Comparison of ENCODE assay signal across 9 cellular contexts in genomic region chr2:36277146-36277808, GRCh38.
DNase-seq lines count a peak whose midpoint lies in the region; ATAC-seq and TF ChIP-seq lines count a peak whose summit lies in the region.
"Had no signal": no experiment of that assay in that cellular context is flagged by ENCODE, and none has a peak within 500 bp of the region (broad histone marks: within the 10 kb centered on the region; RNA-seq: fewer than 3 reads in every experiment).

No MANE protein-coding gene starts in this region.

- peaks cover 2% of the 10 kb centered on the region for H3K27me3 ChIP-seq in osteoblast (ENCODE audit: insufficient read depth, low read length)

- H3K4me1 Mint-ChIP-seq in glutamatergic neuron (ENCODE audit: low read depth, unreplicated experiment), result no peaks in the 10 kb centered on the region
- H3K4me1 Mint-ChIP-seq in stimulated activated memory B cell treated with anti-CD40 and anti-IgM and Interleukin-4, amounts not matched to agents 10 μg/mL and 1 μg/mL and 100 μg/mL, for 72 hours, result no peaks in the 10 kb centered on the region

- no peak overlapping the region for H3K27ac ChIP-seq in osteoblast (ENCODE audit: low read depth, low read length)

- peak overlapping the region; percentile 5 for H3K4me2 ChIP-seq in osteoblast (ENCODE audit: insufficient read depth, low read length)

- H3K36me3 Mint-ChIP-seq in glutamatergic neuron (ENCODE audit: unreplicated experiment), result peaks cover 22% of the 10 kb centered on the region
- no peaks in the 10 kb centered on the region for H3K36me3 Mint-ChIP-seq in stimulated activated memory B cell treated with anti-CD40 and anti-IgM and Interleukin-4, amounts not matched to agents 10 μg/mL and 1 μg/mL and 100 μg/mL, for 72 hours

- H3K4me1 ChIP-seq in osteoblast (ENCODE audit: insufficient read depth, low read length), result no peaks in the 10 kb centered on the region

- H3K27me3 Mint-ChIP-seq in glutamatergic neuron (ENCODE audit: unreplicated experiment), result peaks cover 2% of the 10 kb centered on the region
- H3K27me3 Mint-ChIP-seq in stimulated activated memory B cell treated with anti-CD40 and anti-IgM and Interleukin-4, amounts not matched to agents 10 μg/mL and 1 μg/mL and 100 μg/mL, for 72 hours, result no peaks in the 10 kb centered on the region

- POLR2A ChIA-PET in HEK293T (lab: Yijun Ruan, JAX), result no interaction called here

- CTCF ChIA-PET in HEK293T (lab: Yijun Ruan, JAX), result no interaction called here

- H3K79me2 ChIP-seq in osteoblast (ENCODE audit: insufficient read depth, low read length), result no peaks in the 10 kb centered on the region

- peaks cover 15% of the 10 kb centered on the region for H3K9me3 Mint-ChIP-seq in glutamatergic neuron (ENCODE audit: unreplicated experiment)
- peaks cover 9% of the 10 kb centered on the region for H3K9me3 Mint-ChIP-seq in stimulated activated memory B cell treated with anti-CD40 and anti-IgM and Interleukin-4, amounts not matched to agents 10 μg/mL and 1 μg/mL and 100 μg/mL, for 72 hours

- no peaks in the 10 kb centered on the region for H3K9me3 ChIP-seq in osteoblast (ENCODE audit: low read depth, low read length)

- H3K4me3 Mint-ChIP-seq in glutamatergic neuron (ENCODE audit: unreplicated experiment), result no peak overlapping the region
- H3K4me3 Mint-ChIP-seq in stimulated activated memory B cell treated with anti-CD40 and anti-IgM and Interleukin-4, amounts not matched to agents 10 μg/mL and 1 μg/mL and 100 μg/mL, for 72 hours, result no peak overlapping the region

- no peaks in the 10 kb centered on the region for H4K20me1 ChIP-seq in osteoblast (ENCODE audit: insufficient read depth, low read length)

- peak overlapping the region; percentile 8 for H2AFZ ChIP-seq in osteoblast (ENCODE audit: low read length)

- H3K36me3 ChIP-seq in osteoblast (ENCODE audit: insufficient read depth, low read length), result no peaks in the 10 kb centered on the region

- no peak overlapping the region for H3K4me3 ChIP-seq in osteoblast (ENCODE audit: insufficient read depth, low read length)

- ATAC-seq in GM18520 (IDR thresholded peaks at IDR 0.05; ENCODE audit: unreplicated experiment), result peak; percentile 62
- ATAC-seq in HG03196 (IDR thresholded peaks at IDR 0.05; ENCODE audit: unreplicated experiment), result peak; percentile 53
- ATAC-seq in HG03175 (IDR thresholded peaks at IDR 0.05; ENCODE audit: unreplicated experiment), result no peak
- no peak for ATAC-seq in stimulated activated memory B cell treated with anti-CD40 and anti-IgM and Interleukin-4, amounts not matched to agents 10 μg/mL and 1 μg/mL and 100 μg/mL, for 72 hours

- no peak overlapping the region for H3K27ac Mint-ChIP-seq in glutamatergic neuron (ENCODE audit: unreplicated experiment)
- no peak overlapping the region for H3K27ac Mint-ChIP-seq in stimulated activated memory B cell treated with anti-CD40 and anti-IgM and Interleukin-4, amounts not matched to agents 10 μg/mL and 1 μg/mL and 100 μg/mL, for 72 hours

- TF ChIP-seq CTCF in osteoblast (IDR thresholded peaks at IDR 0.05; ENCODE audit: extremely low read depth, low read depth, low read length), result no peak
- TF ChIP-seq CTCF in glutamatergic neuron (IDR thresholded peaks at IDR 0.05; ENCODE audit: partially characterized antibody, unreplicated experiment), result no peak

- DNase-seq in activated naive CD4-positive, alpha-beta T cell treated with anti-CD3 and anti-CD28 coated beads, Interleukin-2, amount 50 U/mL, for 16 hours, result peak; percentile 19
- DNase-seq in osteoblast (ENCODE audit: insufficient read length, low spot score, missing footprints), result peak; percentile 73
- DNase-seq in HEK293T (ENCODE audit: extremely low spot score), result no peak
- DNase-seq in glutamatergic neuron, result no peak
- DNase-seq: caudate nucleus had no signal

TF ChIP-seq in HEK293T, 16 proteins besides CTCF, POLR2A, EP300 and RAD21:
- TF ChIP-seq LEF1 (IDR thresholded peaks at IDR 0.05; ENCODE audit: borderline replicate concordance), result no peak
- no peak for TF ChIP-seq SUZ12 (IDR thresholded peaks at IDR 0.05)
- TF ChIP-seq ELF4 (IDR thresholded peaks at IDR 0.05), result no peak
- TF ChIP-seq SP1 (IDR thresholded peaks at IDR 0.05), result no peak
- no peak for TF ChIP-seq L3MBTL2 (conservative IDR thresholded peaks at IDR 0.05)
- TF ChIP-seq FOXM1 (IDR thresholded peaks at IDR 0.05; ENCODE audit: borderline replicate concordance), result no peak
- TF ChIP-seq HDGF (IDR thresholded peaks at IDR 0.05; ENCODE audit: borderline replicate concordance), result no peak
- TF ChIP-seq FOXA1 (IDR thresholded peaks at IDR 0.05), result no peak
- TF ChIP-seq ZNF384 (IDR thresholded peaks at IDR 0.05), result no peak
- no peak for TF ChIP-seq NFRKB (IDR thresholded peaks at IDR 0.05)
- no peak for TF ChIP-seq TARDBP (IDR thresholded peaks at IDR 0.05)
- TF ChIP-seq FOXK2 (IDR thresholded peaks at IDR 0.05), result no peak
- TF ChIP-seq, protein P1, sequence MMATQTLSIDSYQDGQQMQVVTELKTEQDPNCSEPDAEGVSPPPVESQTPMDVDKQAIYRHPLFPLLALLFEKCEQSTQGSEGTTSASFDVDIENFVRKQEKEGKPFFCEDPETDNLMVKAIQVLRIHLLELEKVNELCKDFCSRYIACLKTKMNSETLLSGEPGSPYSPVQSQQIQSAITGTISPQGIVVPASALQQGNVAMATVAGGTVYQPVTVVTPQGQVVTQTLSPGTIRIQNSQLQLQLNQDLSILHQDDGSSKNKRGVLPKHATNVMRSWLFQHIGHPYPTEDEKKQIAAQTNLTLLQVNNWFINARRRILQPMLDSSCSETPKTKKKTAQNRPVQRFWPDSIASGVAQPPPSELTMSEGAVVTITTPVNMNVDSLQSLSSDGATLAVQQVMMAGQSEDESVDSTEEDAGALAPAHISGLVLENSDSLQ (IDR thresholded peaks at IDR 0.05), result no peak
- no peak for TF ChIP-seq ARNT (IDR thresholded peaks at IDR 0.05)
- TF ChIP-seq BHLHE40 (IDR thresholded peaks at IDR 0.05; ENCODE audit: borderline replicate concordance), result no peak
- TF ChIP-seq CTBP1 (IDR thresholded peaks at IDR 0.05; ENCODE audit: borderline replicate concordance), result no peak

Comparison
In these comparisons a context has a peak if more than half of its experiments do, and no peak if none do; other contexts are left out.
1. ATAC-seq: peak in GM18520 (single experiment) and HG03196 (single experiment); none in HG03175 (single experiment) and stimulated activated memory B cell treated with anti-CD40 and anti-IgM and Interleukin-4, amounts not matched to agents 10 μg/mL and 1 μg/mL and 100 μg/mL, for 72 hours (single experiment).
2. DNase-seq: peak in activated naive CD4-positive, alpha-beta T cell treated with anti-CD3 and anti-CD28 coated beads, Interleukin-2, amount 50 U/mL, for 16 hours (single experiment) and osteoblast (single experiment); none in HEK293T (single experiment) and glutamatergic neuron (single experiment).